Comparison of ENCODE assay signal across 22 cellular contexts in genomic region chr11:73652856-73653559, GRCh38. TPM values are rescaled to one million over a fixed set of nuclear protein-coding genes. Genes with fewer than 3 reads are reported as not detected.
DNase-seq lines count a peak whose midpoint lies in the region; ATAC-seq and TF ChIP-seq lines count a peak whose summit lies in the region.
"Had no signal": no experiment of that assay in that cellular context is flagged by ENCODE, and none has a peak within 500 bp of the region (broad histone marks: within the 10 kb centered on the region; RNA-seq: fewer than 3 reads in every experiment).

No MANE protein-coding gene starts in this region.

- no peaks in the 10 kb centered on the region for H4K20me1 ChIP-seq in PC-3 (ENCODE audit: low read length)

- DNase-seq in PC-3 (no peak), endothelial cell (ENCODE audit: low spot score) (no peak), neuronal stem cell (ENCODE audit: low spot score) (no peak), NCI-H226 (no peak), A172 (ENCODE audit: low spot score) (no peak), NCI-H1092 (lab: John Stamatoyannopoulos, UW) (no peak)
- DNase-seq: activated CD8-positive, alpha-beta memory T cell treated with anti-CD3 and anti-CD28 coated beads, Interleukin-2, amount 50 U/mL, for 4 hours; H9; KBM-7; kidney glomerular epithelial cell; NCI-H2081; NCI-H446 treated with DMSO at 0.1 percent for 48 hours; RPMI8226; stimulated activated CD4-positive, alpha-beta T cell treated with anti-CD3 and anti-CD28 coated beads, Interleukin-1b, Interleukin-23, amount 100 ng/mL, for 48 hours; WERI-Rb-1 had no signal

- H2BK15ac ChIP-seq in neuronal stem cell (ENCODE audit: low read length): peak overlapping the region; percentile 17

- TF ChIP-seq CTCF in HEK293 (tag by site-specific recombination; IDR thresholded peaks at IDR 0.05) (no peak), PC-3 (conservative IDR thresholded peaks at IDR 0.05; ENCODE audit: low read depth, low read length) (no peak), endothelial cell (IDR thresholded peaks at IDR 0.05; ENCODE audit: unreplicated experiment) (no peak)

- H3K4me1 ChIP-seq in HEK293 (ENCODE audit: control insufficient read depth, insufficient read depth, low read length) (no peaks in the 10 kb centered on the region), PC-3 (ENCODE audit: insufficient read depth, low read length) (peaks cover under 1% of the 10 kb centered on the region), neuronal stem cell (ENCODE audit: control insufficient read depth in 2 of 2, insufficient read depth in 1 of 2, low read depth in 1 of 2, low read length in 2 of 2) (peaks cover 43 to 45% of the 10 kb centered on the region in 2 donors)
- H3K4me1 ChIP-seq: suprapubic skin had no signal

- ATAC-seq in PC-3 (peak; percentile 32; the same call in 1 of the 2 replicates), GM21526 (IDR thresholded peaks at IDR 0.05; ENCODE audit: low FRiP score, unreplicated experiment) (no peak)

- H3K9me2 ChIP-seq in PC-3 (replicated peaks; ENCODE audit: low read length): no peaks in the 10 kb centered on the region

- H3K36me3 ChIP-seq in HEK293 (ENCODE audit: control insufficient read depth in 2 of 2, insufficient read depth in 1 of 2, low read length in 2 of 2) (peaks cover 0 to 3% of the 10 kb centered on the region in 2 experiments; a peak in 1 of 3 replicates), PC-3 (ENCODE audit: low read depth, low read length) (no peaks in the 10 kb centered on the region), neuronal stem cell (replicated peaks in 1 of 2; ENCODE audit: control insufficient read depth in 2 of 2, insufficient read depth in 2 of 2, low read length in 2 of 2) (peaks cover 0 to 4% of the 10 kb centered on the region in 2 donors)
- H3K36me3 ChIP-seq: suprapubic skin had no signal

- no peaks in the 10 kb centered on the region for H3F3A ChIP-seq in PC-3 (ENCODE audit: low read length, unreplicated experiment)

- H3K4me3 Mint-ChIP-seq in endothelial cell (ENCODE audit: unreplicated experiment): no peak overlapping the region
- H3K4me3 Mint-ChIP-seq: CD14-positive monocyte, H9, nephron had no signal

- CTCF ChIA-PET in HEK293 (lab: Yijun Ruan, JAX) (interaction anchor here (0.6 to 0.7 kb wide), 2 partner anchors 249 to 253 kb away, joined by 3 read pairs; no protein-coding TSS in a partner anchor), PC-3 (lab: Charles Lee) (interaction anchor here (1.0 kb wide), 1 partner anchor 27 kb away, joined by 3 read pairs; no protein-coding TSS in a partner anchor)

- H3K79me2 ChIP-seq in PC-3 (ENCODE audit: low read length): no peaks in the 10 kb centered on the region

- H4K8ac ChIP-seq in neuronal stem cell (ENCODE audit: low read depth, low read length): no peak overlapping the region

- H2BK5ac ChIP-seq in neuronal stem cell (ENCODE audit: low read length): peak overlapping the region; percentile 83

- WGBS in neuronal stem cell (ENCODE audit: extremely low coverage in 2 of 2, insufficient read length in 2 of 2, insufficient replicate concordance in 1 of 2), 2 donors: no CpG with 5 or more reads among the region's 6 CpGs

- H3K27ac ChIP-seq in HEK293 (ENCODE audit: extremely low read depth, low read depth, low read length): no peak overlapping the region
- no peak overlapping the region for H3K27ac ChIP-seq in PC-3 (ENCODE audit: low read length)
- peak overlapping the region; percentile 72 for H3K27ac ChIP-seq in neuronal stem cell (replicated peaks; ENCODE audit: low read length)
- H3K27ac ChIP-seq: coronary artery, SK-N-MC, suprapubic skin, WERI-Rb-1 had no signal

- H3K79me1 ChIP-seq in neuronal stem cell (ENCODE audit: low read depth, low read length): no peaks in the 10 kb centered on the region

- peaks cover 3% of the 10 kb centered on the region for H3K9me3 Mint-ChIP-seq in endothelial cell (ENCODE audit: unreplicated experiment)
- H3K9me3 Mint-ChIP-seq: H9, nephron had no signal

- POLR2A ChIA-PET in HEK293 (lab: Yijun Ruan, JAX) (interaction anchor here (0.5 kb wide), 2 partner anchors 203 to 206 kb away, joined by 4 to 7 read pairs; no protein-coding TSS in a partner anchor), PC-3 (lab: Charles Lee; ENCODE audit: unreplicated experiment) (no interaction called here)

- no peaks in the 10 kb centered on the region for H3K27me3 ChIP-seq in PC-3 (ENCODE audit: low read length)
- H3K27me3 ChIP-seq in neuronal stem cell (ENCODE audit: control insufficient read depth in 3 of 3, insufficient read depth in 3 of 3, low read depth in 1 of 3, low read length in 3 of 3): no peaks in the 10 kb centered on the region
- H3K27me3 ChIP-seq: suprapubic skin had no signal

- H3K4me2 ChIP-seq in PC-3 (ENCODE audit: low read length) (no peak overlapping the region), neuronal stem cell (ENCODE audit: insufficient read depth, low read length, poor library complexity, severe bottlenecking) (no peak overlapping the region)

- peak overlapping the region; percentile 91 for H3K18ac ChIP-seq in neuronal stem cell (ENCODE audit: low read length)

- peak overlapping the region; percentile 35 for H2AK5ac ChIP-seq in neuronal stem cell (ENCODE audit: low read depth, low read length)

- peak overlapping the region; percentile 47 for H4K91ac ChIP-seq in neuronal stem cell (ENCODE audit: low read depth, low read length, poor library complexity)

- no peak overlapping the region for H2BK120ac ChIP-seq in neuronal stem cell (ENCODE audit: low read depth, low read length)

- H3K36me3 Mint-ChIP-seq in endothelial cell (ENCODE audit: low read depth, unreplicated experiment): peaks cover 8% of the 10 kb centered on the region
- H3K36me3 Mint-ChIP-seq: CD14-positive monocyte had no signal

- no peak overlapping the region for H3K14ac ChIP-seq in neuronal stem cell (ENCODE audit: low read length)

- no TSS peak for BruUV-seq in PC-3 (replicated peaks; lab: Mats Ljungman, UMichigan)

- peak overlapping the region; percentile 72 for H3K27ac Mint-ChIP-seq in endothelial cell (ENCODE audit: unreplicated experiment)
- H3K27ac Mint-ChIP-seq: nephron had no signal

- intact Hi-C loops in PC-3 (cut with micrococcal nuclease): no loop called here

- no peak overlapping the region for H3K23ac ChIP-seq in neuronal stem cell (ENCODE audit: low read depth, low read length, poor library complexity)

- H3K4ac ChIP-seq in neuronal stem cell (ENCODE audit: low read length): no peak overlapping the region

- H3K9ac ChIP-seq in PC-3 (ENCODE audit: low read length): no peak overlapping the region
- H3K9ac ChIP-seq in neuronal stem cell (ENCODE audit: low read depth, low read length, poor library complexity): no peak overlapping the region

- H3K9me3 ChIP-seq in HEK293 (ENCODE audit: control insufficient read depth, insufficient read depth, low read depth, low read length) (no peaks in the 10 kb centered on the region), PC-3 (ENCODE audit: low read length) (no peaks in the 10 kb centered on the region), neuronal stem cell (replicated peaks in 1 of 2; ENCODE audit: control insufficient read depth in 2 of 2, insufficient read depth in 1 of 2, low read depth in 1 of 2, low read length in 2 of 2) (no peaks in the 10 kb centered on the region)
- H3K9me3 ChIP-seq: suprapubic skin had no signal

- H3K4me3 ChIP-seq in HEK293 (ENCODE audit: low read depth, low read length): no peak overlapping the region
- no peak overlapping the region for H3K4me3 ChIP-seq in PC-3 (ENCODE audit: low read length)
- no peak overlapping the region for H3K4me3 ChIP-seq in neuronal stem cell (ENCODE audit: low read length in 2 of 2)
- H3K4me3 ChIP-seq: coronary artery, SK-N-MC, suprapubic skin had no signal

- no peak overlapping the region for H2BK12ac ChIP-seq in neuronal stem cell (ENCODE audit: low read length)

- H2AFZ ChIP-seq in PC-3 (ENCODE audit: low read length): no peak overlapping the region
- peak overlapping the region; percentile 31 for H2AFZ ChIP-seq in neuronal stem cell (ENCODE audit: low read length)

- peaks cover 16% of the 10 kb centered on the region for H3K4me1 Mint-ChIP-seq in endothelial cell (ENCODE audit: unreplicated experiment)

- peaks cover 16% of the 10 kb centered on the region for H3K27me3 Mint-ChIP-seq in endothelial cell (ENCODE audit: unreplicated experiment)

TF ChIP-seq in HEK293, 187 proteins besides CTCF, POLR2A, EP300 and RAD21:
- peak; percentile 54; the same call in 1 of the 2 replicates for TF ChIP-seq ZNF664 (tag by site-specific recombination; IDR thresholded peaks at IDR 0.05)
- TF ChIP-seq ZNF23 (tag by site-specific recombination; IDR thresholded peaks at IDR 0.05; ENCODE audit: borderline replicate concordance): no peak

RNA-seq across cellular contexts. Expression of gene PLEKHB1, which starts 6.6 kb away (rescaled TPM):
- 4.6 and 10.6 TPM in 2 replicates for total RNA-seq in PC-3 (2014; rRNA removed)
- total RNA-seq in endothelial cell (ENCODE audit: unreplicated experiment): 16.9 TPM
- 61.3 TPM for polyA plus RNA-seq in neuronal stem cell (2013, experiment 1 of 2)
- 62.8 TPM for polyA plus RNA-seq in neuronal stem cell (2013, experiment 2 of 2)
- total RNA-seq in A172 (2014; rRNA removed; shearing (Covaris generic)): 6.2 and 10.2 TPM in 2 replicates

RNA-seq across cellular contexts. Expression of gene FAM168A, which starts 55.1 kb away (rescaled TPM):
- 24.5 and 27.8 TPM in 2 replicates for total RNA-seq in PC-3 (2014; rRNA removed)
- total RNA-seq in endothelial cell (ENCODE audit: unreplicated experiment): 21.2 TPM
- polyA plus RNA-seq in neuronal stem cell (2013, experiment 1 of 2): 23.1 TPM
- polyA plus RNA-seq in neuronal stem cell (2013, experiment 2 of 2): 24.7 TPM
- total RNA-seq in A172 (2014; rRNA removed; shearing (Covaris generic)): 18.1 and 22.3 TPM in 2 replicates
